In genomic region chr2:74919827-74920226, GRCh38 we compare ENCODE assay signal across 8 cellular contexts. TPM values are rescaled to one million over a fixed set of nuclear protein-coding genes. Genes with fewer than 3 reads are reported as not detected.
DNase-seq lines count a peak whose midpoint lies in the region; TF ChIP-seq lines count a peak whose summit lies in the region.

No MANE protein-coding gene starts in this region.

- in situ Hi-C loops in T47D (cut with HindIII; ENCODE audit: low pct_unique_long_range_greater_than_20kb, low sequenced_read_pairs), result no loop called here

- H4K20me1 ChIP-seq in smooth muscle cell (ENCODE audit: low read depth), result no peaks in the 10 kb centered on the region

- no peaks in the 10 kb centered on the region for H3K79me2 ChIP-seq in smooth muscle cell (ENCODE audit: low read depth)

- peak overlapping the region; percentile 53 for H3K4me3 ChIP-seq in WI38 (ENCODE audit: low read depth, low read length)
- H3K4me3 ChIP-seq in iPS-20b (ENCODE audit: low read length), result peak overlapping the region; percentile 64; the same call in 1 of the 2 replicates
- peak overlapping the region; percentile 50 for H3K4me3 ChIP-seq in smooth muscle cell

- H3K27me3 ChIP-seq in iPS-20b (ENCODE audit: insufficient read depth, low read length) (no peaks in the 10 kb centered on the region; the same call in 1 of the 2 replicates), smooth muscle cell (ENCODE audit: low read depth) (no peaks in the 10 kb centered on the region)

- H3K36me3 ChIP-seq in iPS-20b (ENCODE audit: insufficient read depth, low read depth, low read length) (no peaks in the 10 kb centered on the region), smooth muscle cell (ENCODE audit: low read depth) (no peaks in the 10 kb centered on the region)

- H3K9ac ChIP-seq in iPS-20b (ENCODE audit: low read depth, low read length) (no peak overlapping the region), smooth muscle cell (ENCODE audit: low read depth) (no peak overlapping the region)

- H2AFZ ChIP-seq in smooth muscle cell (ENCODE audit: low read depth), result peak overlapping the region; percentile 33

- H3K27ac ChIP-seq in iPS-20b (ENCODE audit: low read length) (no peak overlapping the region), smooth muscle cell (ENCODE audit: low read depth) (no peak overlapping the region)

- H3F3A ChIP-seq in smooth muscle cell (ENCODE audit: low read depth), result no peaks in the 10 kb centered on the region

- peak; percentile 52 for DNase-seq in SIG-M5 treated with dmso at 0.1 percent for 504 hours (lab: John Stamatoyannopoulos, UW; ENCODE audit: unreplicated experiment)
- DNase-seq in SIG-M5 (lab: John Stamatoyannopoulos, UW), result no peak
- DNase-seq in NCI-H1092 (lab: John Stamatoyannopoulos, UW), result peak; percentile 29
- DNase-seq in T47D (ENCODE audit: low read depth in 1 of 2, low spot score in 1 of 2), result peak; percentile 46 to 65
- DNase-seq in smooth muscle cell (lab: John Stamatoyannopoulos, UW; ENCODE audit: unreplicated experiment), result peak; percentile 20
- DNase-seq in A172 (ENCODE audit: low spot score), result no peak

- H3K4me1 ChIP-seq in iPS-20b (ENCODE audit: insufficient read depth, low read length), result no peaks in the 10 kb centered on the region
- H3K4me1 ChIP-seq in smooth muscle cell (ENCODE audit: low read depth), result no peaks in the 10 kb centered on the region

- H3K9me3 ChIP-seq in iPS-20b (ENCODE audit: insufficient read depth, low read depth, low read length) (no peaks in the 10 kb centered on the region), smooth muscle cell (replicated peaks; ENCODE audit: low read depth) (no peaks in the 10 kb centered on the region)

- WGBS in smooth muscle cell (ENCODE audit: low lambda C conversion rate), result 5% methylated on average over 34 of the region's 34 CpGs

- TF ChIP-seq CTCF in WI38 (IDR thresholded peaks at IDR 0.05; ENCODE audit: low read depth, low read length) (peak; percentile 65), smooth muscle cell (IDR thresholded peaks at IDR 0.05; ENCODE audit: borderline replicate concordance, insufficient read depth, poor library complexity, severe bottlenecking) (peak; percentile 91)

- peak overlapping the region; percentile 89 for H3K4me2 ChIP-seq in smooth muscle cell

RNA-seq across cellular contexts. Expression of gene POLE4, which starts 38.6 kb away (rescaled TPM):
- total RNA-seq in smooth muscle cell, result 21.5 and 30.7 TPM in 2 replicates
- 149 and 168 TPM in 2 replicates for polyA plus RNA-seq in smooth muscle cell
- total RNA-seq in A172 (2014; rRNA removed; shearing (Covaris generic)), result 16.4 and 27.8 TPM in 2 replicates

Comparison
In these comparisons a context has a peak if more than half of its experiments do, and no peak if none do; other contexts are left out.
1. DNase-seq: peak in SIG-M5 treated with dmso at 0.1 percent for 504 hours (single experiment), NCI-H1092 (single experiment), T47D (2 of 2) and smooth muscle cell (single experiment); none in SIG-M5 (single experiment) and A172 (single experiment).
2. Peak in every context shown above with its lines, with median percentiles within 50 percentile points of each other: H3K4me3 ChIP-seq.